In the genomic region with DNA sequence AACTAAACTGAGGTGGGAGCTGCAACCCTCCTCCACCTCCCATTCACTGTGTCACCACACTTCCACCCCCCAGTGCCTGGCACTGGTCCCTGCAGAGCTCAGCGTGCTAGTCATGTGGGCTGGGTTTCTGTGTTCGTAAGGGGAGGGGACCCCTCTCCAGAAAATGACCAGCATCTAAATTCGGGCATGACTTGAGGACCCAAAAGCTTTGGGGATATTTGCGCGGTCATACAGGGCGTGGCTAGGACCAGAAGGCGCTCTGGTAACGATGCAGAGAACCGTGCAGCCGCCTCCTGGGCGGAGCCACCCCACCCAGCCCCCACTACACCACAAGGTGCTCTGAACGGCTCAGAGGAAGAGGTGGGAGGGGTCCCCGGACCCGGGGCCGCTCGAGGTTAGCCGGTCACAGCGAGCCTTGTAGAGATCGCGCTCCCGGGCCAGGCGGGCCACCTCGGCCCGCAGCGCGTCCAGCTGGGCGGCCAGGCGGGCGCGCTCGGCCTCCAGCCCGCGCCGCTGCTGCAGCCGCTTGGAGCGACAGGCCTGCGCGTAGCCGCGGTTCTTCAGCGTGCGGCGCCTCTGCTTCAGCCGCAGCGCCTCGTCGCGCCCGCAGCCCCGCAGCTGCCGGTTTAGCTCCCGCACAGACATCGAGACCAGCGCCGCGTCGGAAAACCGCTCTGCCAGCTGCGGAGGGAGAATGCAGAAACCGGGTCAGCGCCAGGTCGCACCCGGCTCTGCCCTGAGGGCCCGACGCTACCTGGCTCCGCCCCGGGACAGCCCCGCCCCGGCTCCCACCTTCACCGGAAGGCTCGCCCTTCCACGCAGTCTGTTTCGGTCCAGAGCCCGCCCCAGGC, we compare ENCODE assay signal across 8 cellular contexts. TPM values are rescaled to one million over a fixed set of nuclear protein-coding genes. Genes with fewer than 3 reads are reported as not detected.
DNase-seq lines count a peak whose midpoint lies in the region; FAIRE-seq and TF ChIP-seq lines count a peak whose summit lies in the region.

No MANE protein-coding gene starts in this region.

- no peak for TF ChIP-seq CTCF in HFF-Myc (IDR thresholded peaks at IDR 0.05; ENCODE audit: low read depth, low read length, missing control alignments)
- TF ChIP-seq CTCF in VCaP (conservative IDR thresholded peaks at IDR 0.05) = no peak
- no peak for TF ChIP-seq CTCF in breast epithelium (IDR thresholded peaks at IDR 0.05)
- TF ChIP-seq CTCF in kidney epithelial cell (IDR thresholded peaks at IDR 0.05; ENCODE audit: insufficient read depth, low read length, poor library complexity, severe bottlenecking) = no peak

- intact Hi-C loops in breast epithelium (cut with DNase I; ENCODE audit: low total_unique reads) = no loop called here

- H3K27me3 ChIP-seq in breast epithelium (no peaks in the 10 kb centered on the region), kidney epithelial cell (ENCODE audit: control insufficient read depth, insufficient read depth, low read length) (peaks cover 29% of the 10 kb centered on the region)

- no peaks in the 10 kb centered on the region for H3K9me3 ChIP-seq in breast epithelium

- peak overlapping the region; percentile 41 for H3K4me3 ChIP-seq in HFF-Myc (replicated peaks; ENCODE audit: low read depth, low read length)
- peak overlapping the region; percentile 41 to 72 (median 71) for H3K4me3 ChIP-seq in breast epithelium
- peak overlapping the region; percentile 49 for H3K4me3 ChIP-seq in kidney epithelial cell (ENCODE audit: low read depth, low read length)

- DNase-seq in GM12891 (ENCODE audit: insufficient read length, low spot score) (peak; percentile 91), HFF-Myc (ENCODE audit: extremely low read depth, low read depth) (no peak), NCI-H1092 treated with DMSO at 0.1 percent for 48 hours (lab: John Stamatoyannopoulos, UW) (peak; percentile 55), breast epithelium (ENCODE audit: low spot score in 2 of 2) (peak in 1 of 2 donors; percentile 64), kidney epithelial cell (ENCODE audit: low read depth) (no peak), T1000 (lab: John Stamatoyannopoulos, UW) (no peak)
- peak; percentile 36 to 66 for DNase-seq in stimulated activated CD4-positive, alpha-beta T cell treated with anti-CD3 and anti-CD28 coated beads, Interleukin-15, amount 100 ng/mL, for 48 hours (ENCODE audit: low read depth in 2 of 2)

- peak; percentile 94 for FAIRE-seq in GM12891 (lab: Jason Lieb, UNC)

- H3K27ac ChIP-seq in VCaP = peak overlapping the region; percentile 85
- H3K27ac ChIP-seq in breast epithelium = peak overlapping the region; percentile 2 to 66

- TF ChIP-seq POLR2A in GM12891 (IDR thresholded peaks at IDR 0.05; ENCODE audit: low read depth, low read length) (no peak), breast epithelium (IDR thresholded peaks at IDR 0.05) (no peak)

- H3K36me3 ChIP-seq in breast epithelium = no peaks in the 10 kb centered on the region
- H3K36me3 ChIP-seq in kidney epithelial cell (ENCODE audit: control insufficient read depth, insufficient read depth, low read length) = no peaks in the 10 kb centered on the region

- no peaks in the 10 kb centered on the region for H3K4me1 ChIP-seq in breast epithelium

TF ChIP-seq in GM12891, 5 proteins besides CTCF, POLR2A, EP300 and RAD21:
- TF ChIP-seq PAX5 (IDR thresholded peaks at IDR 0.05; ENCODE audit: insufficient read depth, low read length, severe bottlenecking) = no peak
- no peak for TF ChIP-seq SPI1 (IDR thresholded peaks at IDR 0.05; ENCODE audit: low read depth, low read length)
- TF ChIP-seq TAF1 (IDR thresholded peaks at IDR 0.05; ENCODE audit: low read depth, low read length) = no peak
- no peak for TF ChIP-seq POU2F2 (IDR thresholded peaks at IDR 0.05; ENCODE audit: low read depth, low read length)
- no peak for TF ChIP-seq POLR2AphosphoS5 (IDR thresholded peaks at IDR 0.05; ENCODE audit: low read depth, low read length)

RNA-seq across cellular contexts. Expression of a gene that starts 9.8 kb away (rescaled TPM):
- 0.37 TPM for polyA plus RNA-seq in GM12891 (2012; ENCODE audit: low read depth, missing spikeins)
- total RNA-seq in breast epithelium = not detected
- total RNA-seq in kidney epithelial cell = not detected in 2 replicates

RNA-seq across cellular contexts. Expression of a gene that starts 13.0 kb away (rescaled TPM):
- 32.7 TPM for polyA plus RNA-seq in GM12891 (2012; ENCODE audit: low read depth, missing spikeins)
- total RNA-seq in breast epithelium (10 to 100 TPM; 20.5 to 51.5 (median 24.3) TPM), kidney epithelial cell (127 and 142 TPM in 2 replicates)

RNA-seq across cellular contexts. Expression of a gene that starts 29.3 kb away (rescaled TPM):
- 0.30 TPM for polyA plus RNA-seq in GM12891 (2012; ENCODE audit: low read depth, missing spikeins)
- total RNA-seq in breast epithelium = under 1 TPM; 0.16 to 0.98 (median 0.73) TPM
- 1.5 and 2.3 TPM in 2 replicates for total RNA-seq in kidney epithelial cell

RNA-seq across cellular contexts. Expression of a gene that starts 33.5 kb away (rescaled TPM):
- polyA plus RNA-seq in GM12891 (2012; ENCODE audit: low read depth, missing spikeins) = 46.3 TPM
- total RNA-seq in breast epithelium (10 to 100 TPM; 78.6 to 81.6 (median 80.9) TPM), kidney epithelial cell (63.3 and 83.9 TPM in 2 replicates)

RNA-seq across cellular contexts. Expression of a gene that starts 33.6 kb away (rescaled TPM):
- 1.0 TPM for polyA plus RNA-seq in GM12891 (2012; ENCODE audit: low read depth, missing spikeins)
- total RNA-seq in breast epithelium (1 to 10 TPM; 2.1 to 5.6 (median 2.5) TPM), kidney epithelial cell (3.6 and 4.8 TPM in 2 replicates)

Comparison
In these comparisons a context has a peak if more than half of its experiments do, and no peak if none do; other contexts are left out.
1. DNase-seq: peak in GM12891 (single experiment), NCI-H1092 treated with DMSO at 0.1 percent for 48 hours (single experiment) and stimulated activated CD4-positive, alpha-beta T cell treated with anti-CD3 and anti-CD28 coated beads, Interleukin-15, amount 100 ng/mL, for 48 hours (2 of 2); none in HFF-Myc (single experiment), kidney epithelial cell (single experiment) and T1000 (single experiment).
2. Peak in every context shown above with its lines, with median percentiles within 50 percentile points of each other: H3K4me3 ChIP-seq.